1 cellular context compared by ENCODE assay signal in genomic region chr16:27826893-27827289, GRCh38.
TF ChIP-seq lines count a peak whose summit lies in the region.

No MANE protein-coding gene starts in this region.

TF ChIP-seq in H1, 55 proteins besides CTCF, POLR2A, EP300 and RAD21 (continued from another document):
- TF ChIP-seq JUND (IDR thresholded peaks at IDR 0.05; ENCODE audit: low read length) = no peak
